Comparison of ENCODE assay signal across 9 cellular contexts in the genomic region with DNA sequence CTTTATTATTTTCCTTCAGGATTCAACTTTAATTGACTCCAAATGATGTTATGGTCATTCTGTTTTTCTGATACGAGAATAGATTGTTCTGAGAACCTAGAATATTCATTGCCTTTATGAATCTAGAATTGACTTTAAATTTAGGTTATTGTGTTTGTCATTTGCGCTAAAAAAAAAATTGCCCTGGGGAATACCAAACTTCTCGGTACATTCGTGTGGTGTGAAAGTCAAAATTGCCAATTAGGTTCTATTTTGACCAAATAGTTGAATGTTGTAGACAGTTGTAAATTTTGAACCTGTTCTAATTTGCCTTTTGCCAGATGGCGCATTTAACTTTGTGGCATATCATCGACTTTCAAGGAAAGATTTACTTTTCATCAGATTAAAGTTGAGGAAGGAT. TPM values are rescaled to one million over a fixed set of nuclear protein-coding genes. Genes with fewer than 3 reads are reported as not detected.
DNase-seq lines count a peak whose midpoint lies in the region; ATAC-seq and TF ChIP-seq lines count a peak whose summit lies in the region.
"Had no signal": no experiment of that assay in that cellular context is flagged by ENCODE, and none has a peak within 500 bp of the region (broad histone marks: within the 10 kb centered on the region; RNA-seq: fewer than 3 reads in every experiment).

No MANE protein-coding gene starts in this region.

- no peak overlapping the region for H2AFZ ChIP-seq in neural cell (ENCODE audit: low read depth, low read length)

- POLR2A ChIA-PET in CD4-positive, alpha-beta memory T cell (lab: Charles Lee; ENCODE audit: partially characterized antibody): interaction anchor here (0.6 to 8.3 kb wide), 4 partner anchors 30 to 59 kb away, joined by 3 to 240 read pairs (median 142); partner anchors contain the start of genes ACAT2, MRPL18, SOD2 and TCP1

- intact Hi-C loops in CD4-positive, alpha-beta memory T cell (cut with micrococcal nuclease): no loop called here
- intact Hi-C loops in breast epithelium (cut with DNase I; ENCODE audit: low total_unique reads): no loop called here

- H3K9me2 ChIP-seq in neural cell (ENCODE audit: insufficient read depth, low read length): no peaks in the 10 kb centered on the region

- H3K9ac ChIP-seq in HUES48 (ENCODE audit: low read depth, low read length): no peak overlapping the region
- H3K9ac ChIP-seq in neural cell (ENCODE audit: low read length): no peak overlapping the region

- H3K4me2 ChIP-seq in neural cell (ENCODE audit: low read length): peak overlapping the region; percentile 90

- H3K27ac ChIP-seq in CD4-positive, alpha-beta memory T cell (ENCODE audit: low read depth, low read length): peak overlapping the region; percentile 25
- H3K27ac ChIP-seq in HUES48 (ENCODE audit: low read depth, low read length) (no peak overlapping the region), breast epithelium (peak overlapping the region in 1 of 2 donors; percentile 54), neural cell (ENCODE audit: low read length) (no peak overlapping the region)

- peaks cover 0 to 8% (median 0%) of the 10 kb centered on the region in 8 donors for H3K9me3 Mint-ChIP-seq in CD4-positive, alpha-beta memory T cell

- H3F3A ChIP-seq in neural cell (ENCODE audit: insufficient read depth, low read length, poor library complexity, severe bottlenecking): peaks cover 6% of the 10 kb centered on the region

- H3K27me3 ChIP-seq in CD4-positive, alpha-beta memory T cell (ENCODE audit: insufficient read depth, low read length): no peaks in the 10 kb centered on the region
- H3K27me3 ChIP-seq in HUES48 (ENCODE audit: control insufficient read depth, insufficient read depth, low read length): no peaks in the 10 kb centered on the region
- no peaks in the 10 kb centered on the region for H3K27me3 ChIP-seq in breast epithelium
- H3K27me3 ChIP-seq in neural cell (ENCODE audit: insufficient read depth, low read depth, low read length): no peaks in the 10 kb centered on the region

- CTCF ChIA-PET in CD4-positive, alpha-beta memory T cell (lab: Charles Lee; ENCODE audit: partially characterized antibody): interaction anchor here (0.7 to 2.5 kb wide), 4 partner anchors 10 to 133 kb away, joined by 3 to 13 read pairs (median 4); no protein-coding TSS in a partner anchor

- TF ChIP-seq RAD21 in neural cell (conservative IDR thresholded peaks at IDR 0.05): no peak

- H3K4me3 ChIP-seq in CD4-positive, alpha-beta memory T cell (ENCODE audit: low read length in 2 of 2): no peak overlapping the region
- H3K4me3 ChIP-seq in HUES48 (ENCODE audit: low read depth, low read length) (peak overlapping the region; percentile 81; the same call in 1 of the 2 replicates), breast epithelium (peak overlapping the region in 2 of 3 donors; percentile 88 to 93), neural cell (ENCODE audit: low read length) (peak overlapping the region; percentile 96)

- H3K4me3 Mint-ChIP-seq in CD4-positive, alpha-beta memory T cell: peak overlapping the region in 7 of 8 donors; percentile 51 to 93 (median 59)

- TF ChIP-seq EP300 in neural cell (conservative IDR thresholded peaks at IDR 0.05; ENCODE audit: poor library complexity, severe bottlenecking): no peak

- ATAC-seq in GM19328 (IDR thresholded peaks at IDR 0.05; ENCODE audit: unreplicated experiment): no peak
- ATAC-seq in activated CD4-positive, CD25-positive, alpha-beta regulatory T cell treated with anti-CD3 and anti-CD28 coated beads, Interleukin-2, amount 50 U/mL, for 24 hours: no peak
- ATAC-seq in HG03342 (IDR thresholded peaks at IDR 0.05; ENCODE audit: unreplicated experiment): no peak

- TF ChIP-seq CTCF in breast epithelium (IDR thresholded peaks at IDR 0.05): no peak
- TF ChIP-seq CTCF in neural cell (IDR thresholded peaks at IDR 0.05; ENCODE audit: poor library complexity, severe bottlenecking): no peak

- H3K36me3 ChIP-seq in CD4-positive, alpha-beta memory T cell (ENCODE audit: insufficient read depth, low read length): peaks cover 6% of the 10 kb centered on the region
- H3K36me3 ChIP-seq in HUES48 (ENCODE audit: control insufficient read depth, insufficient read depth, low read length) (peaks cover 14% of the 10 kb centered on the region; the same call in 1 of the 2 replicates), breast epithelium (no peaks in the 10 kb centered on the region), neural cell (ENCODE audit: insufficient read depth, low read length) (no peaks in the 10 kb centered on the region)

- no peak for DNase-seq in CD4-positive, alpha-beta memory T cell
- DNase-seq in breast epithelium (ENCODE audit: low spot score in 2 of 2) (no peak), SW480 (ENCODE audit: low spot score) (no peak)
- DNase-seq: DMS79 treated with DMSO at 0.1 percent for 48 hours had no signal

- peaks cover 78% of the 10 kb centered on the region for H3K4me1 ChIP-seq in CD4-positive, alpha-beta memory T cell (ENCODE audit: insufficient read depth, low read length)
- peaks cover 16% of the 10 kb centered on the region for H3K4me1 ChIP-seq in HUES48 (ENCODE audit: control insufficient read depth, insufficient read depth, low read length)
- H3K4me1 ChIP-seq in breast epithelium: peaks cover 0 to 4% of the 10 kb centered on the region in 2 donors

- H3K79me2 ChIP-seq in neural cell (replicated peaks; ENCODE audit: insufficient read depth, low read length): peaks cover 84% of the 10 kb centered on the region

- peaks cover 20% of the 10 kb centered on the region for H4K20me1 ChIP-seq in neural cell (ENCODE audit: insufficient read depth)

- H3K4me1 Mint-ChIP-seq in CD4-positive, alpha-beta memory T cell: peaks cover 32 to 86% (median 61%) of the 10 kb centered on the region in 4 donors

- H3K9me3 ChIP-seq in CD4-positive, alpha-beta memory T cell (ENCODE audit: control insufficient read depth in 1 of 2, low read length in 2 of 2): no peaks in the 10 kb centered on the region
- H3K9me3 ChIP-seq in HUES48 (ENCODE audit: control insufficient read depth, insufficient read depth, low read length): no peaks in the 10 kb centered on the region
- H3K9me3 ChIP-seq in breast epithelium: no peaks in the 10 kb centered on the region
- H3K9me3 ChIP-seq in neural cell (ENCODE audit: low read length): no peaks in the 10 kb centered on the region

- TF ChIP-seq POLR2A in breast epithelium (IDR thresholded peaks at IDR 0.05): no peak

- peak overlapping the region in 2 of 7 donors; percentile 48 to 99 for H3K27ac Mint-ChIP-seq in CD4-positive, alpha-beta memory T cell

- peaks cover 3 to 31% of the 10 kb centered on the region in 2 donors for H3K36me3 Mint-ChIP-seq in CD4-positive, alpha-beta memory T cell

- H3K27me3 Mint-ChIP-seq in CD4-positive, alpha-beta memory T cell: no peaks in the 10 kb centered on the region

TF ChIP-seq in neural cell, 6 proteins besides CTCF, POLR2A, EP300 and RAD21 (continues in another document):
- no peak for TF ChIP-seq TAF1 (IDR thresholded peaks at IDR 0.05; ENCODE audit: low read depth)
- no peak for TF ChIP-seq EZH2 (IDR thresholded peaks at IDR 0.05; ENCODE audit: borderline replicate concordance, insufficient read depth, low read length, poor library complexity, severe bottlenecking)
- TF ChIP-seq SMC3 (conservative IDR thresholded peaks at IDR 0.05; ENCODE audit: poor library complexity): no peak
- no peak for TF ChIP-seq MXI1 (conservative IDR thresholded peaks at IDR 0.05; ENCODE audit: poor library complexity, severe bottlenecking)

RNA-seq across cellular contexts. Expression of gene WTAP, which starts 3.0 kb away (rescaled TPM):
- 100 to 1,000 TPM; 151 to 159 TPM for total RNA-seq in CD4-positive, alpha-beta memory T cell
- polyA plus RNA-seq in CD4-positive, alpha-beta memory T cell: 100 to 1,000 TPM; 140 to 149 TPM
- total RNA-seq in breast epithelium: 100 to 1,000 TPM; 115 to 153 (median 116) TPM
- 94.1 and 98.3 TPM in 2 replicates for polyA plus RNA-seq in neural cell
- 164 and 177 TPM in 2 replicates for polyA minus RNA-seq in neural cell

RNA-seq across cellular contexts. Expression of gene ACAT2, which starts 31.6 kb away (rescaled TPM):
- 10 to 100 TPM; 30.5 to 30.9 TPM for total RNA-seq in CD4-positive, alpha-beta memory T cell
- polyA plus RNA-seq in CD4-positive, alpha-beta memory T cell: 10 to 100 TPM; 43.5 to 53.2 TPM
- 10 to 100 TPM in 2 of 3 donors, 1 to 10 TPM in 1; 9.4 to 10.5 (median 10.1) TPM for total RNA-seq in breast epithelium
- 143 and 145 TPM in 2 replicates for polyA plus RNA-seq in neural cell
- 71.6 and 85.5 TPM in 2 replicates for polyA minus RNA-seq in neural cell

RNA-seq across cellular contexts. Expression of gene SOD2, which starts 37.2 kb away (rescaled TPM):
- 100 to 1,000 TPM; 128 to 131 TPM for total RNA-seq in CD4-positive, alpha-beta memory T cell
- 100 to 1,000 TPM; 121 to 161 TPM for polyA plus RNA-seq in CD4-positive, alpha-beta memory T cell
- total RNA-seq in breast epithelium: 1,000 to 10,000 TPM in 2 of 3 donors, 100 to 1,000 TPM in 1; 999 to 1,273 (median 1,163) TPM
- polyA plus RNA-seq in neural cell: 117 and 137 TPM in 2 replicates
- 107 and 186 TPM in 2 replicates for polyA minus RNA-seq in neural cell

RNA-seq across cellular contexts. Expression of gene TCP1, which starts 59.1 kb away (rescaled TPM):
- total RNA-seq in CD4-positive, alpha-beta memory T cell: 100 to 1,000 TPM; 151 to 162 TPM
- polyA plus RNA-seq in CD4-positive, alpha-beta memory T cell: 100 to 1,000 TPM in 1 of 2 donors, 10 to 100 TPM in 1; 84.3 to 114 TPM
- total RNA-seq in breast epithelium: 100 to 1,000 TPM; 119 to 151 (median 137) TPM
- 352 and 379 TPM in 2 replicates for polyA plus RNA-seq in neural cell
- polyA minus RNA-seq in neural cell: 326 and 344 TPM in 2 replicates

RNA-seq across cellular contexts. Expression of gene MRPL18, which starts 60.0 kb away (rescaled TPM):
- total RNA-seq in CD4-positive, alpha-beta memory T cell: 10 to 100 TPM; 43.9 to 45.2 TPM
- polyA plus RNA-seq in CD4-positive, alpha-beta memory T cell: 100 to 1,000 TPM in 1 of 2 donors, 10 to 100 TPM in 1; 68.5 to 105 TPM
- total RNA-seq in breast epithelium: 10 to 100 TPM; 52.8 to 72.9 (median 68.2) TPM
- polyA plus RNA-seq in neural cell: 104 and 105 TPM in 2 replicates
- 42.4 and 49.2 TPM in 2 replicates for polyA minus RNA-seq in neural cell

Comparison
In these comparisons a context has a peak if more than half of its experiments do, and no peak if none do; other contexts are left out.
1. H3K4me3 ChIP-seq: peak in HUES48 (single experiment), breast epithelium (2 of 3) and neural cell (single experiment); none in CD4-positive, alpha-beta memory T cell (0 of 2).
2. RNA of gene SOD2, which starts 37.2 kb away (total RNA-seq): 999 to 1,273 TPM in breast epithelium; 128 to 131 TPM in CD4-positive, alpha-beta memory T cell; every median in the first group is over 4 times any median in the second.